ENCODE assay signal across 19 cellular contexts in the genomic region with DNA sequence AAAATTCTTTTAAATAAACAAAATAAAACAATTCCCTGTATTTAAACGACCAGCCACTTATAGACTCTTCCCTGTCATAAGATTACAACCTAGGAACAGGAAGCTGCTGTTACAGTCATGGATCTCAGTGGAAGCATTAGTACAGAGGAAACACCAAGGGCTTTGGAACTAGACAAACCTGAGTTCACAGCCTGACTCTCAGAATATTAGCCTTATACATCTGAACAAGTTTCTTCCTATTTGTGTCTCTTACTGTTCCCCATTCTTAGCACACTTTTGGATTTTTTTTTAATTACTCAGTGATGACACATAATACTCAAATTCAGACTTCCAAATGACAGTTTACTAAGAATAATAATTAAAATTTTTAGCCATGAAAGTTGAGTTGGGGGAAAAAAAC. TPM values are rescaled to one million over a fixed set of nuclear protein-coding genes. Genes with fewer than 3 reads are reported as not detected.
A peak's percentile ranks its signal among the peaks of the same experiment; 100 is the strongest.
DNase-seq lines count a peak whose midpoint lies in the region; ATAC-seq, FAIRE-seq and TF ChIP-seq lines count a peak whose summit lies in the region.
"Had no signal": no experiment of that assay in that cellular context is flagged by ENCODE, and none has a peak within 500 bp of the region (broad histone marks: within the 10 kb centered on the region; RNA-seq: fewer than 3 reads in every experiment).

No MANE protein-coding gene starts in this region.

- in situ Hi-C loops in GM23248 (cut with MboI), result no loop called here

- peak; percentile 62 for FAIRE-seq in endothelial cell of umbilical vein (lab: Jason Lieb, UNC)
- FAIRE-seq: HTR-8/SVneo had no signal

- CTCF ChIA-PET in PC-3 (lab: Charles Lee), result no interaction called here
- CTCF ChIA-PET in endothelial cell of umbilical vein (lab: Charles Lee), result interaction anchor here (1.2 kb wide), 1 partner anchor 9 kb away, joined by 4 read pairs; no protein-coding TSS in a partner anchor
- CTCF ChIA-PET in CD4-positive, alpha-beta T cell (lab: Charles Lee), result interaction anchor here (0.7 to 0.9 kb wide), 2 partner anchors 20 to 24 kb away, joined by 3 to 5 read pairs; no protein-coding TSS in a partner anchor

- H2AFZ ChIP-seq in GM23248, result no peak overlapping the region
- H2AFZ ChIP-seq in PC-3 (ENCODE audit: low read length), result no peak overlapping the region
- H2AFZ ChIP-seq in endothelial cell of umbilical vein (ENCODE audit: low read depth, low read length), result no peak overlapping the region

- H3K4me1 ChIP-seq in GM23248 (ENCODE audit: insufficient read depth) (peaks cover 8% of the 10 kb centered on the region), PC-3 (ENCODE audit: insufficient read depth, low read length) (no peaks in the 10 kb centered on the region), endothelial cell of umbilical vein (ENCODE audit: control insufficient read depth, extremely low read depth, insufficient read depth, low read length) (peaks cover 6% of the 10 kb centered on the region), left lung (no peaks in the 10 kb centered on the region)
- H3K4me1 ChIP-seq: Peyer's patch had no signal

- no peak overlapping the region for H3K27ac ChIP-seq in GM23248
- H3K27ac ChIP-seq in PC-3 (ENCODE audit: low read length), result no peak overlapping the region
- H3K27ac ChIP-seq in endothelial cell of umbilical vein (ENCODE audit: insufficient read depth, low read depth, low read length), result no peak overlapping the region
- H3K27ac ChIP-seq in left lung, result no peak overlapping the region
- no peak overlapping the region for H3K27ac ChIP-seq in CD4-positive, alpha-beta T cell (ENCODE audit: low read depth, low read length)
- H3K27ac ChIP-seq: C4-2B, HL-60, Peyer's patch had no signal

- no peaks in the 10 kb centered on the region for H3K9me2 ChIP-seq in GM23248 (ENCODE audit: insufficient read depth)
- H3K9me2 ChIP-seq in PC-3 (replicated peaks; ENCODE audit: low read length), result no peaks in the 10 kb centered on the region

- peaks cover 11% of the 10 kb centered on the region for H3K4me1 Mint-ChIP-seq in CD4-positive, alpha-beta T cell (ENCODE audit: low read depth)

- H3F3A ChIP-seq in GM23248 (ENCODE audit: insufficient read depth), result no peaks in the 10 kb centered on the region; the same call in 1 of the 2 replicates
- H3F3A ChIP-seq in PC-3 (ENCODE audit: low read length, unreplicated experiment), result no peaks in the 10 kb centered on the region

- ATAC-seq in PC-3 (peak; percentile 24; the same call in 1 of the 2 replicates), left lung (peak; percentile 29)
- ATAC-seq in CD4-positive, alpha-beta T cell (ENCODE audit: poor library complexity), result no peak
- ATAC-seq: HCT116, SK-N-SH treated with all-trans-retinoic acid at 6 μM for 48 hours had no signal

- no peaks in the 10 kb centered on the region for H3K27me3 ChIP-seq in GM23248 (replicated peaks; ENCODE audit: insufficient read depth)
- no peaks in the 10 kb centered on the region for H3K27me3 ChIP-seq in PC-3 (ENCODE audit: low read length)
- H3K27me3 ChIP-seq in endothelial cell of umbilical vein (ENCODE audit: control insufficient read depth in 2 of 2, insufficient read depth in 2 of 2, low read length in 2 of 2), result no peaks in the 10 kb centered on the region
- no peaks in the 10 kb centered on the region for H3K27me3 ChIP-seq in left lung
- H3K27me3 ChIP-seq in CD4-positive, alpha-beta T cell (ENCODE audit: control insufficient read depth, insufficient read depth, low read length), result no peaks in the 10 kb centered on the region
- H3K27me3 ChIP-seq: Peyer's patch had no signal

- POLR2A ChIA-PET in PC-3 (lab: Charles Lee; ENCODE audit: unreplicated experiment) (no interaction called here), endothelial cell of umbilical vein (lab: Charles Lee) (no interaction called here)
- POLR2A ChIA-PET in CD4-positive, alpha-beta T cell (lab: Charles Lee), result no interaction called here

- H3K36me3 Mint-ChIP-seq in CD4-positive, alpha-beta T cell (ENCODE audit: low read depth), result peaks cover 88% of the 10 kb centered on the region

- no peak for TF ChIP-seq POLR2A in endothelial cell of umbilical vein (IDR thresholded peaks at IDR 0.05; ENCODE audit: low read depth, low read length)

- no peak for TF ChIP-seq CTCF in PC-3 (conservative IDR thresholded peaks at IDR 0.05; ENCODE audit: low read depth, low read length)
- no peak for TF ChIP-seq CTCF in endothelial cell of umbilical vein (IDR thresholded peaks at IDR 0.05; ENCODE audit: extremely low read depth in 1 of 2, insufficient read depth in 1 of 2, low read depth in 1 of 2, low read length in 2 of 2)
- TF ChIP-seq CTCF in left lung (IDR thresholded peaks at IDR 0.05), result no peak
- TF ChIP-seq CTCF in CD4-positive, alpha-beta T cell (IDR thresholded peaks at IDR 0.05), result no peak

- H3K9me3 ChIP-seq in GM23248 (ENCODE audit: low read depth) (no peaks in the 10 kb centered on the region), PC-3 (ENCODE audit: low read length) (no peaks in the 10 kb centered on the region), endothelial cell of umbilical vein (replicated peaks; ENCODE audit: control insufficient read depth, insufficient read depth, low read length) (no peaks in the 10 kb centered on the region), left lung (no peaks in the 10 kb centered on the region)
- H3K9me3 ChIP-seq in CD4-positive, alpha-beta T cell (ENCODE audit: control insufficient read depth, low read length), result no peaks in the 10 kb centered on the region
- H3K9me3 ChIP-seq: Peyer's patch had no signal

- H3K27me3 Mint-ChIP-seq in CD4-positive, alpha-beta T cell, result no peaks in the 10 kb centered on the region

- H4K20me1 ChIP-seq in GM23248 (ENCODE audit: insufficient read depth), result no peaks in the 10 kb centered on the region
- no peaks in the 10 kb centered on the region for H4K20me1 ChIP-seq in PC-3 (ENCODE audit: low read length)
- no peaks in the 10 kb centered on the region for H4K20me1 ChIP-seq in endothelial cell of umbilical vein (replicated peaks; ENCODE audit: control insufficient read depth, extremely low read depth, insufficient read depth, low read length)

- H3K4me3 ChIP-seq in GM23248 (no peak overlapping the region), PC-3 (ENCODE audit: low read length) (no peak overlapping the region), endothelial cell of umbilical vein (replicated peaks in 1 of 3; ENCODE audit: insufficient read depth in 1 of 3, low read depth in 1 of 3, low read length in 3 of 3) (no peak overlapping the region), left lung (no peak overlapping the region)
- H3K4me3 ChIP-seq: Peyer's patch had no signal

- H3K27ac Mint-ChIP-seq in CD4-positive, alpha-beta T cell, result no peak overlapping the region

- no peaks in the 10 kb centered on the region for H3K9me3 Mint-ChIP-seq in CD4-positive, alpha-beta T cell

- BruUV-seq in PC-3 (replicated peaks; lab: Mats Ljungman, UMichigan) (no TSS peak), endothelial cell of umbilical vein (replicated peaks; lab: Mats Ljungman, UMichigan) (no TSS peak)

- H3K36me3 ChIP-seq in GM23248 (ENCODE audit: low read depth) (peaks cover 9% of the 10 kb centered on the region), PC-3 (ENCODE audit: low read depth, low read length) (peaks cover 8% of the 10 kb centered on the region), endothelial cell of umbilical vein (ENCODE audit: control insufficient read depth in 2 of 2, extremely low read depth in 1 of 2, insufficient read depth in 2 of 2, low read length in 2 of 2) (peaks cover 0 to 2% of the 10 kb centered on the region in 2 experiments), left lung (peaks cover 0 to 45% of the 10 kb centered on the region in 2 donors)

- no peaks in the 10 kb centered on the region for H3K9me1 ChIP-seq in endothelial cell of umbilical vein (replicated peaks; ENCODE audit: control insufficient read depth, extremely low read depth, insufficient read depth, low read length)

- DNase-seq in GM23248 (peak; percentile 30), PC-3 (no peak), endothelial cell of umbilical vein (ENCODE audit: low read depth, low spot score) (peak; percentile 14), left lung (no peak), head of caudate nucleus (no peak), NCI-H1048 (lab: John Stamatoyannopoulos, UW) (no peak)
- no peak for DNase-seq in CD4-positive, alpha-beta T cell
- DNase-seq: COR-L47, NCI-H146, NCI-H2081, NCI-H2227 treated with DMSO at 0.1 percent for 48 hours, NCI-H524, Peyer's patch, Right ventricle myocardium superior had no signal

- H3K9ac ChIP-seq in GM23248, result no peak overlapping the region
- H3K9ac ChIP-seq in PC-3 (ENCODE audit: low read length), result no peak overlapping the region
- no peak overlapping the region for H3K9ac ChIP-seq in endothelial cell of umbilical vein (replicated peaks; ENCODE audit: extremely low read depth, insufficient read depth, low read length)

- dilution Hi-C loops in endothelial cell of umbilical vein (cut with MboI; ENCODE audit: extremely low pct_ligation_motif_present, low sequenced_read_pairs), result no loop called here

- H3K79me2 ChIP-seq in GM23248 (ENCODE audit: insufficient read depth) (no peaks in the 10 kb centered on the region; the same call in 1 of the 2 replicates), PC-3 (ENCODE audit: low read length) (no peaks in the 10 kb centered on the region), endothelial cell of umbilical vein (ENCODE audit: control insufficient read depth, insufficient read depth, low read length) (no peaks in the 10 kb centered on the region)

- H3K4me2 ChIP-seq in GM23248 (ENCODE audit: unreplicated experiment) (no peak overlapping the region), PC-3 (ENCODE audit: low read length) (no peak overlapping the region), endothelial cell of umbilical vein (ENCODE audit: insufficient read depth, low read length) (no peak overlapping the region)

- intact Hi-C loops in PC-3 (cut with micrococcal nuclease) (no loop called here), endothelial cell of umbilical vein (cut with micrococcal nuclease) (no loop called here), left lung (cut with DNase I) (no loop called here), head of caudate nucleus (cut with DNase I) (no loop called here)
- intact Hi-C loops in CD4-positive, alpha-beta T cell (cut with DNase I, micrococcal nuclease), result no loop called here

- 91 to 95% methylated on average over 1 of the region's 1 CpG for WGBS in GM23248 (ENCODE audit: low coverage in 1 of 2, low lambda C conversion rate in 2 of 2, missing lambda C conversion rate in 2 of 2), 2 experiments

- no peak overlapping the region for H3K4me3 Mint-ChIP-seq in CD4-positive, alpha-beta T cell

RNA-seq across cellular contexts. Expression of a gene that starts 46.1 kb away (rescaled TPM):
- total RNA-seq in GM23248 (2014; rRNA removed; shearing (Covaris generic)), result 65.3 and 82.6 TPM in 2 replicates
- polyA plus RNA-seq in GM23248 (2016; fragmentation: Nextera tagmentation; extraction: Ambion mirVana), result 40.0 and 41.1 TPM in 2 replicates
- 46.4 and 53.7 TPM in 2 replicates for total RNA-seq in PC-3 (2014; rRNA removed)
- total RNA-seq in endothelial cell of umbilical vein, result 57.5 and 59.4 TPM in 2 replicates
- 18.0 and 22.1 TPM in 2 replicates for polyA plus RNA-seq in endothelial cell of umbilical vein
- 14.5 and 15.0 TPM in 2 replicates for polyA plus RNA-seq in endothelial cell of umbilical vein (2011; cell fraction: cytosol; rRNA removed)
- 11.7 and 14.3 TPM in 2 replicates for polyA plus RNA-seq in endothelial cell of umbilical vein (2011; cell fraction: nucleus; rRNA removed)
- 34.2 and 56.6 TPM in 2 replicates for polyA plus RNA-seq in endothelial cell of umbilical vein (2012)
- polyA minus RNA-seq in endothelial cell of umbilical vein, result 42.3 and 45.8 TPM in 2 replicates
- 23.2 TPM for polyA minus RNA-seq in endothelial cell of umbilical vein (2011; cell fraction: cytosol; rRNA and poly(A)+ RNA removed)
- polyA minus RNA-seq in endothelial cell of umbilical vein (2011; cell fraction: nucleus; rRNA and poly(A)+ RNA removed), result 16.2 and 21.0 TPM in 2 replicates
- total RNA-seq in left lung, result 100 to 1,000 TPM; 113 to 114 TPM
- total RNA-seq in CD4-positive, alpha-beta T cell, result 10 to 100 TPM; 62.8 to 65.1 TPM

Comparison
In these comparisons a context has a peak if more than half of its experiments do, and no peak if none do; other contexts are left out.
1. DNase-seq: peak in GM23248 (single experiment) and endothelial cell of umbilical vein (single experiment); none in PC-3 (single experiment), left lung (0 of 2), CD4-positive, alpha-beta T cell (0 of 10), head of caudate nucleus (0 of 42) and NCI-H1048 (single experiment).